ENCODE assay signal across 9 cellular contexts in genomic region chr18:34592961-34593382, GRCh38.
DNase-seq lines count a peak whose midpoint lies in the region; ATAC-seq and TF ChIP-seq lines count a peak whose summit lies in the region.
"Had no signal": no experiment of that assay in that cellular context is flagged by ENCODE, and none has a peak within 500 bp of the region (broad histone marks: within the 10 kb centered on the region; RNA-seq: fewer than 3 reads in every experiment).

No MANE protein-coding gene starts in this region.

- POLR2A ChIA-PET in T-cell (lab: Charles Lee) = no interaction called here

- no peak overlapping the region for H3K4me3 Mint-ChIP-seq in T-cell
- H3K4me3 Mint-ChIP-seq: T-helper 1 cell treated with Interleukin-12 subunit alpha and Interleukin-12 subunit beta and Interleukin-4 antibody, amounts not matched to agents 30 μg/mL and 1 μg/mL, for 36 hours had no signal

- no peaks in the 10 kb centered on the region for H3K36me3 Mint-ChIP-seq in T-cell

- H3K36me3 ChIP-seq in psoas muscle (ENCODE audit: insufficient read depth in 1 of 2, low read depth in 1 of 2) = no peaks in the 10 kb centered on the region

- H3K27ac ChIP-seq in psoas muscle = peak overlapping the region; percentile 83

- H3K9me3 Mint-ChIP-seq in T-cell = peaks cover 0 to 5% (median 0%) of the 10 kb centered on the region in 3 donors
- H3K9me3 Mint-ChIP-seq: T-helper 1 cell treated with Interleukin-12 subunit alpha and Interleukin-12 subunit beta and Interleukin-4 antibody, amounts not matched to agents 30 μg/mL and 1 μg/mL, for 36 hours had no signal

- no peaks in the 10 kb centered on the region for H3K4me1 Mint-ChIP-seq in T-cell

- no peaks in the 10 kb centered on the region for H3K9me3 ChIP-seq in psoas muscle

- DNase-seq in GM04503 (ENCODE audit: low read depth) = peak; percentile 15
- peak; percentile 85 for DNase-seq in astrocyte of the spinal cord (ENCODE audit: low read depth, low spot score)
- peak; percentile 35 for DNase-seq in hepatic stellate cell (ENCODE audit: low spot score)
- peak; percentile 72 to 85 for DNase-seq in psoas muscle
- DNase-seq in stimulated activated naive CD8-positive, alpha-beta T cell treated with anti-CD3 and anti-CD28 coated beads, Interleukin-15, Interleukin-2, amounts not matched to agents 100 U/mL and 50 U/mL, for 24 hours = no peak
- DNase-seq in T-cell = no peak
- DNase-seq in stimulated activated CD4-positive, alpha-beta T cell treated with anti-CD3 and anti-CD28 coated beads, Interleukin-4, amount 100 ng/mL, for 1 hour = no peak

- in situ Hi-C loops in astrocyte of the spinal cord (cut with HindIII; ENCODE audit: low sequenced_read_pairs) = no loop called here

- TF ChIP-seq CTCF in astrocyte of the spinal cord (IDR thresholded peaks at IDR 0.05; ENCODE audit: low read depth, low read length) (no peak), psoas muscle (IDR thresholded peaks at IDR 0.05) (no peak)

- ATAC-seq in psoas muscle (peak; percentile 85 to 95 (median 88)), HG03045 (IDR thresholded peaks at IDR 0.05; ENCODE audit: unreplicated experiment) (no peak), T-cell (replicated peaks in 1 of 4) (no peak)
- ATAC-seq in stimulated activated naive CD8-positive, alpha-beta T cell treated with anti-CD3 and anti-CD28 coated beads, Interleukin-15, Interleukin-2, amounts not matched to agents 100 U/mL and 50 U/mL, for 24 hours = no peak

- H3K27me3 Mint-ChIP-seq in T-cell = no peaks in the 10 kb centered on the region

- no peaks in the 10 kb centered on the region for H3K27me3 ChIP-seq in psoas muscle (ENCODE audit: insufficient read depth in 3 of 3, low read length in 2 of 3)

- intact Hi-C loops in psoas muscle (cut with DNase I) = loop anchor here in 1 of 2 donors (5.0 kb wide), 1 partner anchor 101 kb away; no protein-coding TSS in a partner anchor

- H3K4me1 ChIP-seq in psoas muscle = peaks cover 25% of the 10 kb centered on the region

- peak overlapping the region; percentile 45 for H3K4me3 ChIP-seq in astrocyte of the spinal cord (ENCODE audit: low read depth, low read length)
- H3K4me3 ChIP-seq in psoas muscle = peak overlapping the region; percentile 59

- 3 to 6% (median 4%) methylated on average over 8 of the region's 8 CpGs for WGBS in psoas muscle, 3 donors

- no peak overlapping the region for H3K27ac Mint-ChIP-seq in T-cell
- H3K27ac Mint-ChIP-seq: T-helper 1 cell treated with Interleukin-12 subunit alpha and Interleukin-12 subunit beta and Interleukin-4 antibody, amounts not matched to agents 30 μg/mL and 1 μg/mL, for 36 hours had no signal

- CTCF ChIA-PET in T-cell (lab: Charles Lee) = no interaction called here

Comparison
In these comparisons a context has a peak if more than half of its experiments do, and no peak if none do; other contexts are left out.
1. DNase-seq: peak in GM04503 (single experiment), astrocyte of the spinal cord (single experiment), hepatic stellate cell (single experiment) and psoas muscle (2 of 2); none in stimulated activated naive CD8-positive, alpha-beta T cell treated with anti-CD3 and anti-CD28 coated beads, Interleukin-15, Interleukin-2, amounts not matched to agents 100 U/mL and 50 U/mL, for 24 hours (single experiment), T-cell (0 of 34) and stimulated activated CD4-positive, alpha-beta T cell treated with anti-CD3 and anti-CD28 coated beads, Interleukin-4, amount 100 ng/mL, for 1 hour (single experiment).
2. ATAC-seq: peak in psoas muscle (4 of 4); none in HG03045 (single experiment), stimulated activated naive CD8-positive, alpha-beta T cell treated with anti-CD3 and anti-CD28 coated beads, Interleukin-15, Interleukin-2, amounts not matched to agents 100 U/mL and 50 U/mL, for 24 hours (single experiment) and T-cell (0 of 4).